ENCODE assay signal across 27 cellular contexts in genomic region chr2:150214626-150215025, GRCh38.
DNase-seq lines count a peak whose midpoint lies in the region; ATAC-seq and TF ChIP-seq lines count a peak whose summit lies in the region.
"Had no signal": no experiment of that assay in that cellular context is flagged by ENCODE, and none has a peak within 500 bp of the region (broad histone marks: within the 10 kb centered on the region; RNA-seq: fewer than 3 reads in every experiment).

No MANE protein-coding gene starts in this region.

- H3K9me3 Mint-ChIP-seq in Calu3 (ENCODE audit: low read depth, unreplicated experiment) (no peaks in the 10 kb centered on the region), neural progenitor cell (no peaks in the 10 kb centered on the region), T-cell (no peaks in the 10 kb centered on the region)
- H3K9me3 Mint-ChIP-seq: T-helper 1 cell treated with Interleukin-12 subunit alpha and Interleukin-12 subunit beta and Interleukin-4 antibody, amounts not matched to agents 30 μg/mL and 1 μg/mL, for 36 hours had no signal

- H3K36me3 Mint-ChIP-seq in Calu3 (ENCODE audit: insufficient read depth, unreplicated experiment) (no peaks in the 10 kb centered on the region), neural progenitor cell (no peaks in the 10 kb centered on the region), T-cell (no peaks in the 10 kb centered on the region)

- DNase-seq in Calu3: peak; percentile 33
- peak; percentile 82 for DNase-seq in NCI-H748 (lab: John Stamatoyannopoulos, UW; ENCODE audit: unreplicated experiment)
- DNase-seq in hepatocyte (ENCODE audit: low spot score): peak; percentile 40
- peak; percentile 53 for DNase-seq in neural progenitor cell (ENCODE audit: low spot score)
- no peak for DNase-seq in GM10266 (ENCODE audit: extremely low spot score)
- DNase-seq in T-cell: no peak
- DNase-seq: activated CD4-positive, alpha-beta T cell treated with anti-CD3 and anti-CD28 coated beads for 48 hours; activated naive CD4-positive, alpha-beta T cell treated with anti-CD3 and anti-CD28 coated beads, Interleukin-2, amount 50 U/mL, for 16 hours; activated T-cell treated with anti-CD3 and anti-CD28 coated beads, Interleukin-2, amount 50 U/mL, for 72 hours; aorta; central memory CD4-positive, alpha-beta T cell; erythroblast; foreskin keratinocyte; MV-4-11; NCI-H2029; NCI-H226; NK-92 treated with Interleukin-12 subunit alpha and Interleukin-12 subunit beta, amount 100 ng/mL, for 24 hours; nucleus accumbens; Peyer's patch; upper lobe of right lung had no signal

- no peak overlapping the region for H3K4me3 ChIP-seq in hepatocyte
- no peak overlapping the region for H3K4me3 ChIP-seq in neural progenitor cell
- H3K4me3 ChIP-seq: BLaER1 treated with 17β-estradiol and CSF1 and Interleukin-3, amounts not matched to agents 10 nM and 100 nM; Peyer's patch; SJSA1; upper lobe of right lung had no signal

- no peaks in the 10 kb centered on the region for H3F3A ChIP-seq in neural progenitor cell (ENCODE audit: low read depth)

- no peaks in the 10 kb centered on the region for H3K27me3 Mint-ChIP-seq in Calu3 (ENCODE audit: unreplicated experiment)
- peaks cover 3% of the 10 kb centered on the region for H3K27me3 Mint-ChIP-seq in neural progenitor cell (ENCODE audit: insufficient read depth, low read depth)
- no peaks in the 10 kb centered on the region for H3K27me3 Mint-ChIP-seq in T-cell

- H3K9me2 ChIP-seq in hepatocyte (replicated peaks; ENCODE audit: insufficient read depth): no peaks in the 10 kb centered on the region

- no peaks in the 10 kb centered on the region for H3K27me3 ChIP-seq in hepatocyte
- H3K27me3 ChIP-seq in neural progenitor cell: no peaks in the 10 kb centered on the region
- H3K27me3 ChIP-seq: BLaER1 treated with 17β-estradiol and CSF1 and Interleukin-3, amounts not matched to agents 10 nM and 100 nM; foreskin keratinocyte; Peyer's patch; SJSA1; upper lobe of right lung had no signal

- intact Hi-C loops in Calu3 (cut with micrococcal nuclease; ENCODE audit: unreplicated experiment): loop anchor here (2.0 kb wide), 1 partner anchor 264 kb away; no protein-coding TSS in a partner anchor

- CTCF ChIA-PET in Calu3 (lab: Charles Lee) (no interaction called here), T-cell (lab: Charles Lee) (no interaction called here)

- H3K79me2 ChIP-seq in hepatocyte (no peaks in the 10 kb centered on the region), neural progenitor cell (ENCODE audit: low read depth) (no peaks in the 10 kb centered on the region)

- no peak overlapping the region for H3K9ac ChIP-seq in neural progenitor cell
- H3K9ac ChIP-seq: BLaER1 treated with 17β-estradiol and CSF1 and Interleukin-3, amounts not matched to agents 10 nM and 100 nM; KMS-11 had no signal

- H3K4me3 Mint-ChIP-seq in Calu3 (ENCODE audit: low read depth, unreplicated experiment) (no peak overlapping the region), neural progenitor cell (no peak overlapping the region), T-cell (no peak overlapping the region)
- H3K4me3 Mint-ChIP-seq: activated T-cell treated with anti-CD3 and anti-CD28 coated beads, Interleukin-2, amount 50 U/mL, for 72 hours; T-helper 1 cell treated with Interleukin-12 subunit alpha and Interleukin-12 subunit beta and Interleukin-4 antibody, amounts not matched to agents 30 μg/mL and 1 μg/mL, for 36 hours had no signal

- no TSS peak for BruUV-seq in Calu3 (replicated peaks; lab: Mats Ljungman, UMichigan)

- peaks cover 32% of the 10 kb centered on the region for H3K4me1 ChIP-seq in hepatocyte (ENCODE audit: insufficient read depth)
- peaks cover 17% of the 10 kb centered on the region for H3K4me1 ChIP-seq in neural progenitor cell
- H3K4me1 ChIP-seq: BLaER1 treated with 17β-estradiol and CSF1 and Interleukin-3, amounts not matched to agents 10 nM and 100 nM; foreskin keratinocyte; upper lobe of right lung had no signal

- H2AFZ ChIP-seq in hepatocyte (no peak overlapping the region), neural progenitor cell (replicated peaks) (no peak overlapping the region)

- WGBS in hepatocyte (ENCODE audit: low lambda C conversion rate, missing lambda C conversion rate): 21% methylated on average over 1 of the region's 1 CpG

- POLR2A ChIA-PET in T-cell (lab: Charles Lee): no interaction called here

- H3K4me2 ChIP-seq in hepatocyte (peak overlapping the region; percentile 40), neural progenitor cell (peak overlapping the region; percentile 55)
- H3K4me2 ChIP-seq: BLaER1 treated with 17β-estradiol and CSF1 and Interleukin-3, amounts not matched to agents 10 nM and 100 nM; KMS-11 had no signal

- no peaks in the 10 kb centered on the region for H4K20me1 ChIP-seq in hepatocyte (ENCODE audit: insufficient read depth, poor library complexity, severe bottlenecking)
- no peaks in the 10 kb centered on the region for H4K20me1 ChIP-seq in neural progenitor cell (ENCODE audit: low read depth)
- H4K20me1 ChIP-seq: BLaER1 treated with 17β-estradiol and CSF1 and Interleukin-3, amounts not matched to agents 10 nM and 100 nM had no signal

- no peak for ATAC-seq in GM21576 (IDR thresholded peaks at IDR 0.05; ENCODE audit: unreplicated experiment)
- ATAC-seq in T-cell (replicated peaks in 1 of 4): no peak
- ATAC-seq in GM19463 (IDR thresholded peaks at IDR 0.05; ENCODE audit: unreplicated experiment): no peak
- ATAC-seq: activated T-cell treated with anti-CD3 and anti-CD28 coated beads, Interleukin-2, amount 50 U/mL, for 72 hours; foreskin keratinocyte; HCT116; upper lobe of right lung had no signal

- H3K4me1 Mint-ChIP-seq in Calu3 (ENCODE audit: low read depth, unreplicated experiment) (peaks cover 19% of the 10 kb centered on the region), neural progenitor cell (peaks cover 25% of the 10 kb centered on the region), T-cell (no peaks in the 10 kb centered on the region)

- H3K36me3 ChIP-seq in hepatocyte (replicated peaks; ENCODE audit: insufficient read depth, low read depth) (no peaks in the 10 kb centered on the region), neural progenitor cell (no peaks in the 10 kb centered on the region)
- H3K36me3 ChIP-seq: BLaER1 treated with 17β-estradiol and CSF1 and Interleukin-3, amounts not matched to agents 10 nM and 100 nM; Peyer's patch; SJSA1; upper lobe of right lung had no signal

- H3K27ac ChIP-seq in hepatocyte (no peak overlapping the region), neural progenitor cell (no peak overlapping the region)
- H3K27ac ChIP-seq: BLaER1 treated with 17β-estradiol and CSF1 and Interleukin-3, amounts not matched to agents 10 nM and 100 nM; foreskin keratinocyte; KMS-11; SJSA1; upper lobe of right lung had no signal

- H3K9me3 ChIP-seq in hepatocyte (ENCODE audit: low read depth) (no peaks in the 10 kb centered on the region), neural progenitor cell (ENCODE audit: low read depth) (no peaks in the 10 kb centered on the region)
- H3K9me3 ChIP-seq: BLaER1 treated with 17β-estradiol and CSF1 and Interleukin-3, amounts not matched to agents 10 nM and 100 nM; Peyer's patch; SJSA1; upper lobe of right lung had no signal

- H3K27ac Mint-ChIP-seq in Calu3 (ENCODE audit: unreplicated experiment) (peak overlapping the region; percentile 14), neural progenitor cell (no peak overlapping the region), T-cell (no peak overlapping the region)
- H3K27ac Mint-ChIP-seq: activated T-cell treated with anti-CD3 and anti-CD28 coated beads, Interleukin-2, amount 50 U/mL, for 72 hours; T-helper 1 cell treated with Interleukin-12 subunit alpha and Interleukin-12 subunit beta and Interleukin-4 antibody, amounts not matched to agents 30 μg/mL and 1 μg/mL, for 36 hours had no signal

- TF ChIP-seq CTCF in Calu3 (IDR thresholded peaks at IDR 0.05; ENCODE audit: unreplicated experiment) (no peak), hepatocyte (IDR thresholded peaks at IDR 0.05; ENCODE audit: poor library complexity) (no peak), neural progenitor cell (IDR thresholded peaks at IDR 0.05) (no peak), GM10266 (IDR thresholded peaks at IDR 0.05; ENCODE audit: control insufficient read depth, insufficient read depth, low read depth, missing control alignments) (no peak)

Comparison
In these comparisons a context has a peak if more than half of its experiments do, and no peak if none do; other contexts are left out.
1. DNase-seq: peak in Calu3 (single experiment), NCI-H748 (single experiment), hepatocyte (single experiment) and neural progenitor cell (single experiment); none in GM10266 (single experiment) and T-cell (0 of 34).